12 cellular contexts compared by ENCODE assay signal in the genomic region with DNA sequence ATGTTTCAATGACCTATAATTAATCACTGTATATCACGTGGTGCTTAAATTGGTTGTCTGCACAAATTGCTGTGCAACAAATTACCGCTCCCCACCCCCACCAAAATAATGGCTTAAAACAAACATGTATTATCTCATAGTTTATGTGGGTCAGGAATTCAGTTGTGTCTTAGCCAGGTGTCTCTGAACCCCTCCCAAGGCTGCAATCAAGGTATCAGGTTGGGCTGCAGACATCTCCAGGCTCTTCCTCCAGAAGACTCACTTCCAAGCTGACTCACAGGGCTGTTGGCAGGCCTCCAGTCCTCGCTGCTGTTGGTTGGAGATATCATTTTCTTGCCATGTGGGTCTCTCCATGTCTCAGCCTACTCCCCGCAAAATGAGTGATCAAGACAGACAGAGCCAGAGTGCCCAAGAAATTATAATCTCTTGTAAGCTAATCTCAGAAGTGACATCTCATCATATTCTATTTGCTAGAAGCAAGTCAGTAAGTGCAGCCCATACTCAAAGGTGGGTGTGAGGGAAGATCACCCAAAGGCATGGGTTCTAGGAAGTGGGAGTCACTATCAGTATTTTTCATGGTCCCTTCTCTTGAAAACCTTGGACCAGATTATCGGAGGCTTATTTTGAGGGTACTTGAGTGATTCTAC. TPM values are rescaled to one million over a fixed set of nuclear protein-coding genes. Genes with fewer than 3 reads are reported as not detected.
DNase-seq lines count a peak whose midpoint lies in the region; ATAC-seq, FAIRE-seq and TF ChIP-seq lines count a peak whose summit lies in the region.
"Had no signal": no experiment of that assay in that cellular context is flagged by ENCODE, and none has a peak within 500 bp of the region (broad histone marks: within the 10 kb centered on the region; RNA-seq: fewer than 3 reads in every experiment).

No MANE protein-coding gene starts in this region.

- H3K4ac ChIP-seq in H9 (ENCODE audit: low read depth, low read length), result no peak overlapping the region

- no peaks in the 10 kb centered on the region for H3K9me3 Mint-ChIP-seq in H9
- H3K9me3 Mint-ChIP-seq: CD8-positive, alpha-beta T cell had no signal

- no peak overlapping the region for H2BK20ac ChIP-seq in H9 (ENCODE audit: low read depth, low read length, poor library complexity, severe bottlenecking)

- H3K4me3 Mint-ChIP-seq in H9 (no peak overlapping the region), T-helper 17 cell (no peak overlapping the region)
- H3K4me3 Mint-ChIP-seq: CD8-positive, alpha-beta T cell had no signal

- H3K36me3 ChIP-seq in fibroblast of lung (ENCODE audit: control insufficient read depth, insufficient read depth, low read length), result no peaks in the 10 kb centered on the region
- H3K36me3 ChIP-seq: transverse colon had no signal

- 79% methylated on average over 5 of the region's 5 CpGs for WGBS in A549 (ENCODE audit: missing lambda C conversion rate)
- no CpG with 5 or more reads among the region's 5 CpGs for WGBS in H9 (ENCODE audit: extremely low coverage, insufficient read length, low lambda C conversion rate)

- H2BK5ac ChIP-seq in H9 (ENCODE audit: insufficient read length, low read length), result no peak overlapping the region

- no peaks in the 10 kb centered on the region for H3K79me1 ChIP-seq in H9 (ENCODE audit: insufficient read depth, low read depth, low read length, poor library complexity, severe bottlenecking)

- no peak overlapping the region for H4K91ac ChIP-seq in H9 (ENCODE audit: insufficient read length, low read depth, low read length)

- POLR2A ChIA-PET in A549 (lab: Yijun Ruan, JAX), result no interaction called here

- no peak overlapping the region for H3K56ac ChIP-seq in H9 (ENCODE audit: insufficient read length, low read depth, low read length)

- H3K4me1 Mint-ChIP-seq in H9 (peaks cover 4% of the 10 kb centered on the region in 2 experiments; a peak in 2 of 4 replicates), T-helper 17 cell (no peaks in the 10 kb centered on the region)

- no peaks in the 10 kb centered on the region for H3K27me3 Mint-ChIP-seq in H9 (ENCODE audit: low read depth)
- H3K27me3 Mint-ChIP-seq in T-helper 17 cell, result no peaks in the 10 kb centered on the region

- H3K9ac ChIP-seq in H9 (ENCODE audit: extremely low read depth, insufficient read length, low read length) (no peak overlapping the region), fibroblast of lung (ENCODE audit: insufficient read depth, low read length) (no peak overlapping the region)

- no peak overlapping the region for H2BK12ac ChIP-seq in H9 (ENCODE audit: insufficient read length, low read depth, low read length)

- no peak for TF ChIP-seq EP300 in A549 (IDR thresholded peaks at IDR 0.05)

- H4K5ac ChIP-seq in H9 (ENCODE audit: insufficient read length, low read depth, low read length), result no peak overlapping the region

- ATAC-seq in A549, result peak; percentile 30 to 66; a peak in 3 of 6 replicates
- ATAC-seq in GM21576 (IDR thresholded peaks at IDR 0.05; ENCODE audit: unreplicated experiment), result no peak
- ATAC-seq in T-helper 17 cell, result no peak
- ATAC-seq: CD8-positive, alpha-beta T cell; lower lobe of right lung had no signal

- H4K20me1 ChIP-seq in H9 (ENCODE audit: control insufficient read depth, insufficient read depth, insufficient read length) (no peaks in the 10 kb centered on the region), fibroblast of lung (ENCODE audit: control insufficient read depth, extremely low read depth, insufficient read depth, low read length) (no peaks in the 10 kb centered on the region)

- H3K9me3 ChIP-seq in A549 (no peaks in the 10 kb centered on the region), H9 (ENCODE audit: control insufficient read depth, low read depth, low read length) (no peaks in the 10 kb centered on the region), fibroblast of lung (ENCODE audit: control insufficient read depth, insufficient read depth, low read depth, low read length) (no peaks in the 10 kb centered on the region), T-helper 17 cell (ENCODE audit: control insufficient read depth, low read length, poor library complexity, severe bottlenecking) (no peaks in the 10 kb centered on the region)
- H3K9me3 ChIP-seq: lower lobe of right lung, transverse colon had no signal

- no peak overlapping the region for H3K18ac ChIP-seq in H9 (ENCODE audit: insufficient read length, low read depth, low read length)

- H2AFZ ChIP-seq in H9 (ENCODE audit: low read length) (no peak overlapping the region), fibroblast of lung (ENCODE audit: low read length) (no peak overlapping the region)

- H2AK5ac ChIP-seq in H9 (ENCODE audit: insufficient read length, low read length), result no peak overlapping the region

- TF ChIP-seq RAD21 in A549 (conservative IDR thresholded peaks at IDR 0.05 in 1 of 2, IDR thresholded peaks at IDR 0.05 in 1 of 2), result no peak

- H3K27me3 ChIP-seq in H9 (ENCODE audit: insufficient read depth, low read length), result no peaks in the 10 kb centered on the region
- H3K27me3 ChIP-seq in fibroblast of lung (ENCODE audit: control insufficient read depth, insufficient read depth, low read length), result no peaks in the 10 kb centered on the region
- H3K27me3 ChIP-seq: transverse colon had no signal

- H3T11ph ChIP-seq in H9 (ENCODE audit: low read length), result no peak overlapping the region

- TF ChIP-seq CTCF in A549 (IDR thresholded peaks at IDR 0.05), result no peak
- TF ChIP-seq CTCF in H9 (conservative IDR thresholded peaks at IDR 0.05), result no peak
- no peak for TF ChIP-seq CTCF in fibroblast of lung (conservative IDR thresholded peaks at IDR 0.05 in 1 of 2, IDR thresholded peaks at IDR 0.05 in 1 of 2; ENCODE audit: low read depth in 1 of 2, low read length in 2 of 2)

- peaks cover 9% of the 10 kb centered on the region; the same call in 1 of the 3 replicates for H3K4me1 ChIP-seq in A549
- H3K4me1 ChIP-seq in H9 (ENCODE audit: insufficient read depth, low read length), result no peaks in the 10 kb centered on the region
- H3K4me1 ChIP-seq in fibroblast of lung (ENCODE audit: control insufficient read depth, extremely low read depth, insufficient read depth, low read length), result no peaks in the 10 kb centered on the region
- H3K4me1 ChIP-seq: lower lobe of right lung, transverse colon had no signal

- TF ChIP-seq POLR2A in A549 (IDR thresholded peaks at IDR 0.05; ENCODE audit: low read length), result no peak

- no peak for FAIRE-seq in A549 (lab: Jason Lieb, UNC)

- no peaks in the 10 kb centered on the region for H3K23me2 ChIP-seq in H9 (ENCODE audit: insufficient read length, low read depth, low read length, poor library complexity, severe bottlenecking)

- no peak overlapping the region for H2BK120ac ChIP-seq in H9 (ENCODE audit: low read depth, low read length, poor library complexity, severe bottlenecking)

- H3K4me2 ChIP-seq in A549 (no peak overlapping the region), H9 (ENCODE audit: insufficient read depth, insufficient read length, low read length) (no peak overlapping the region), fibroblast of lung (ENCODE audit: extremely low read depth, insufficient read depth, low read length) (no peak overlapping the region)

- no peak overlapping the region for H3K23ac ChIP-seq in H9 (ENCODE audit: insufficient read length, low read depth, low read length)

- H3K14ac ChIP-seq in H9 (ENCODE audit: insufficient read depth, low read length), result no peak overlapping the region

- peaks cover 7 to 13% (median 11%) of the 10 kb centered on the region in 3 experiments; a peak in 6 of 7 replicates for H3K36me3 Mint-ChIP-seq in H9 (ENCODE audit: insufficient read depth in 1 of 3, low read depth in 3 of 3)
- no peaks in the 10 kb centered on the region for H3K36me3 Mint-ChIP-seq in T-helper 17 cell (ENCODE audit: low read depth)
- H3K36me3 Mint-ChIP-seq: CD8-positive, alpha-beta T cell had no signal

- H3K27ac ChIP-seq in A549, result no peak overlapping the region; a peak in 1 of 6 replicates
- H3K27ac ChIP-seq in H9 (ENCODE audit: insufficient read length, low read depth, low read length), result no peak overlapping the region
- H3K27ac ChIP-seq in fibroblast of lung (ENCODE audit: insufficient read depth, low read length), result no peak overlapping the region
- H3K27ac ChIP-seq: coronary artery, lower lobe of right lung, transverse colon had no signal

- no peak overlapping the region for H4K8ac ChIP-seq in H9 (replicated peaks; ENCODE audit: insufficient read length, low read depth, low read length)

- CTCF ChIA-PET in A549 (lab: Yijun Ruan, JAX), result no interaction called here

- H3K4me3 ChIP-seq in A549, result no peak overlapping the region
- no peak overlapping the region for H3K4me3 ChIP-seq in fibroblast of lung (replicated peaks in 1 of 4; ENCODE audit: control extremely low read depth in 1 of 4, insufficient read depth in 1 of 4, low read depth in 3 of 4, low read length in 4 of 4)
- H3K4me3 ChIP-seq: coronary artery, lower lobe of right lung, transverse colon had no signal

- H3K79me2 ChIP-seq in H9 (ENCODE audit: insufficient read depth, low read length), result no peaks in the 10 kb centered on the region
- H3K79me2 ChIP-seq in fibroblast of lung (ENCODE audit: control insufficient read depth, insufficient read depth, low read length), result no peaks in the 10 kb centered on the region

- peak overlapping the region in 2 of 3 experiments; percentile 13 to 42; a peak in 2 of 7 replicates for H3K27ac Mint-ChIP-seq in H9
- H3K27ac Mint-ChIP-seq in T-helper 17 cell, result no peak overlapping the region
- H3K27ac Mint-ChIP-seq: CD8-positive, alpha-beta T cell had no signal

- DNase-seq in A549 (ENCODE audit: low read depth in 1 of 2, low spot score in 1 of 2) (peak in 1 of 2 experiments; percentile 40), H9 (no peak), RKO (ENCODE audit: low spot score) (peak; percentile 27), fibroblast of lung (ENCODE audit: low read depth in 2 of 2) (peak; percentile 66 to 85), NOMO-1 treated with dmso at 0.1 percent for 144 hours (lab: John Stamatoyannopoulos, UW; ENCODE audit: unreplicated experiment) (no peak), hippocampal formation (lab: John Stamatoyannopoulos, UW) (no peak), T-helper 17 cell (no peak)
- DNase-seq: lower lobe of right lung, transverse colon had no signal

- no peak overlapping the region for H2BK15ac ChIP-seq in H9 (ENCODE audit: low read depth, low read length)

RNA-seq across cellular contexts. Expression of a gene that starts 38.4 kb away (rescaled TPM):
- 15.9 and 23.9 TPM in 2 replicates for polyA plus RNA-seq in A549 (2011; rRNA removed)
- 10.7 and 11.3 TPM in 2 replicates for polyA plus RNA-seq in A549 (2012; cell fraction: cytosol; rRNA removed)
- 2.4 and 6.1 TPM in 2 replicates for polyA plus RNA-seq in A549 (2012; cell fraction: nucleus; rRNA removed)
- 25.1 to 29.1 TPM (median 27.8 TPM) in 3 replicates for polyA plus RNA-seq in A549 (2017; fragmentation: RNase III; extraction: RNeasy Plus Mini Kit Qiagen cat#74134 plus additional on column Dnase treatment)
- 9.1 and 10.5 TPM in 2 replicates for polyA minus RNA-seq in A549 (2011; rRNA and poly(A)+ RNA removed)
- total RNA-seq in H9 (2021), result 28.5 and 31.5 TPM in 2 replicates
- total RNA-seq in fibroblast of lung, result 0.99 TPM in 1 of 2 replicates, not detected in the other
- polyA plus RNA-seq in fibroblast of lung, result 4.8 and 21.6 TPM in 2 replicates
- 4.2 and 18.9 TPM in 2 replicates for polyA plus RNA-seq in fibroblast of lung (2012)
- 3.7 TPM in 1 of 2 replicates, not detected in the other for polyA minus RNA-seq in fibroblast of lung (ENCODE audit: low replicate concordance)
- total RNA-seq in T-helper 17 cell, result under 1 TPM in 1 of 2 donors, not detected in 1; 0.27 TPM

RNA-seq across cellular contexts. Expression of a gene that starts 49.3 kb away (rescaled TPM):
- polyA plus RNA-seq in A549 (2011; rRNA removed) (not detected in 2 replicates), A549 (2017; fragmentation: RNase III; extraction: RNeasy Plus Mini Kit Qiagen cat#74134 plus additional on column Dnase treatment) (not detected in 3 replicates), fibroblast of lung (not detected in 2 replicates)
- polyA plus RNA-seq in A549 (2012; cell fraction: cytosol; rRNA removed), result not detected in 2 replicates
- polyA plus RNA-seq in A549 (2012; cell fraction: nucleus; rRNA removed), result not detected in 2 replicates
- polyA minus RNA-seq in A549 (2011; rRNA and poly(A)+ RNA removed), result not detected in 2 replicates
- total RNA-seq in H9 (2021) (not detected in 2 replicates), fibroblast of lung (not detected in 2 replicates), T-helper 17 cell (not detected)
- polyA plus RNA-seq in fibroblast of lung (2012), result not detected in 2 replicates
- polyA minus RNA-seq in fibroblast of lung (ENCODE audit: low replicate concordance), result not detected in 2 replicates
- total RNA-seq: CD8-positive, alpha-beta T cell; lower lobe of right lung had no signal

RNA-seq across cellular contexts. Expression of a gene that starts 49.4 kb away (rescaled TPM):
- polyA plus RNA-seq in A549 (2011; rRNA removed) (9.7 and 11.7 TPM in 2 replicates), A549 (2017; fragmentation: RNase III; extraction: RNeasy Plus Mini Kit Qiagen cat#74134 plus additional on column Dnase treatment) (1.9 to 2.8 TPM (median 2.5 TPM) in 3 replicates), fibroblast of lung (0.46 and 1.3 TPM in 2 replicates)
- 0.29 and 0.36 TPM in 2 replicates for polyA plus RNA-seq in A549 (2012; cell fraction: cytosol; rRNA removed)
- 0.28 and 0.54 TPM in 2 replicates for polyA plus RNA-seq in A549 (2012; cell fraction: nucleus; rRNA removed)
- polyA minus RNA-seq in A549 (2011; rRNA and poly(A)+ RNA removed), result 11.2 and 14.7 TPM in 2 replicates
- total RNA-seq in H9 (2021) (not detected in 2 replicates), fibroblast of lung (0.50 TPM in 1 of 2 replicates, not detected in the other), T-helper 17 cell (not detected)
- polyA plus RNA-seq in fibroblast of lung (2012), result 0.22 and 1.7 TPM in 2 replicates
- not detected in 2 replicates for polyA minus RNA-seq in fibroblast of lung (ENCODE audit: low replicate concordance)

Comparison
In these comparisons a context has a peak if more than half of its experiments do, and no peak if none do; other contexts are left out.
1. ATAC-seq: peak in A549 (2 of 2); none in GM21576 (single experiment) and T-helper 17 cell (single experiment).
2. DNase-seq: peak in RKO (single experiment) and fibroblast of lung (2 of 2); none in H9 (single experiment), NOMO-1 treated with dmso at 0.1 percent for 144 hours (single experiment), hippocampal formation (0 of 2) and T-helper 17 cell (0 of 3).
3. RNA of a gene that starts 38.4 kb away (total RNA-seq): 28.5 to 31.5 TPM in H9; 0.99 TPM in fibroblast of lung and 0.27 TPM in T-helper 17 cell; every median in the first group is over 10 times any median in the second.